8 cellular contexts compared by ENCODE assay signal in genomic region chr14:21455912-21456667, GRCh38. TPM values are rescaled to one million over a fixed set of nuclear protein-coding genes. Genes with fewer than 3 reads are reported as not detected.
DNase-seq lines count a peak whose midpoint lies in the region; ATAC-seq and TF ChIP-seq lines count a peak whose summit lies in the region.

TSS of gene CHD8 (minus strand) at chr14:21456123. CDS start at chr14:21431643, 24,480 bp downstream.

- H3K4me3 ChIP-seq in GM08714 (ENCODE audit: low read length): peak within 1 kb of the TSS; percentile 97
- peak within 1 kb of the TSS; percentile 92 for H3K4me3 ChIP-seq in thoracic aorta

- H3K27ac ChIP-seq in thoracic aorta: peak within 1 kb of the TSS; percentile 94 to 99

- peak in 1 of 3 donors; percentile 2 for TF ChIP-seq CTCF in omental fat pad (IDR thresholded peaks at IDR 0.05)
- TF ChIP-seq CTCF in thoracic aorta (IDR thresholded peaks at IDR 0.05): peak; percentile 38

- peaks cover 9 to 24% of the 10 kb centered on the region in 2 donors for H3K36me3 Mint-ChIP-seq in activated naive CD4-positive, alpha-beta T cell treated with anti-CD3 and anti-CD28 coated beads, Interleukin-2, amount 50 U/mL, for 72 hours

- peaks cover 5% of the 10 kb centered on the region for H3K36me3 ChIP-seq in thoracic aorta

- peak within 1 kb of the TSS; percentile 96 to 98 for H3K27ac Mint-ChIP-seq in activated naive CD4-positive, alpha-beta T cell treated with anti-CD3 and anti-CD28 coated beads, Interleukin-2, amount 50 U/mL, for 72 hours

- peaks cover 11 to 24% of the 10 kb centered on the region in 2 donors for H3K4me1 ChIP-seq in thoracic aorta (ENCODE audit: control insufficient read depth in 1 of 2, low read depth in 2 of 2)

- no peaks in the 10 kb centered on the region for H3K9me3 ChIP-seq in thoracic aorta

- peak; percentile 97 for ATAC-seq in HG02571 (IDR thresholded peaks at IDR 0.05; ENCODE audit: unreplicated experiment)
- ATAC-seq in SK-N-SH treated with all-trans-retinoic acid at 6 μM for 48 hours: peak; percentile 99
- ATAC-seq in activated naive CD4-positive, alpha-beta T cell treated with anti-CD3 and anti-CD28 coated beads, Interleukin-2, amount 50 U/mL, for 72 hours: peak; percentile 98 to 99
- peak; percentile 100 for ATAC-seq in omental fat pad (ENCODE audit: low FRiP score)
- ATAC-seq in thoracic aorta (ENCODE audit: insufficient number of reproducible peaks, low FRiP score, low read depth): peak; percentile 100

- DNase-seq in NCI-H1048 (lab: John Stamatoyannopoulos, UW): peak; percentile 99
- peak; percentile 98 to 99 for DNase-seq in activated naive CD4-positive, alpha-beta T cell treated with anti-CD3 and anti-CD28 coated beads, Interleukin-2, amount 50 U/mL, for 72 hours (ENCODE audit: low spot score in 2 of 2)
- peak; percentile 97 for DNase-seq in glomerular endothelial cell (ENCODE audit: extremely low read depth, low read depth, low spot score)
- peak; percentile 94 for DNase-seq in omental fat pad (ENCODE audit: low spot score)
- DNase-seq in thoracic aorta (ENCODE audit: low spot score): peak; percentile 99

- no peaks in the 10 kb centered on the region for H3K9me3 Mint-ChIP-seq in activated naive CD4-positive, alpha-beta T cell treated with anti-CD3 and anti-CD28 coated beads, Interleukin-2, amount 50 U/mL, for 72 hours

- no peaks in the 10 kb centered on the region for H3K27me3 ChIP-seq in thoracic aorta (replicated peaks; ENCODE audit: insufficient read depth)

TF ChIP-seq in SK-N-SH treated with all-trans-retinoic acid at 6 μM for 48 hours, 23 proteins besides CTCF, POLR2A, EP300 and RAD21:
- TF ChIP-seq TSHZ2 (CRISPR knock-in tag; IDR thresholded peaks at IDR 0.05): 0 out of 2 replicates have a peak, but pooled peaks have one; percentile 14
- no peak for TF ChIP-seq ISL1 (CRISPR knock-in tag; IDR thresholded peaks at IDR 0.05)
TF ChIP-seq in SK-N-SH treated with all-trans-retinoic acid at 6 μM for 48 hours: peak in this region for 1.

RNA-seq across cellular contexts. Expression of gene CHD8, which starts in this region (rescaled TPM):
- 100 to 1,000 TPM; 125 to 126 TPM for total RNA-seq in activated naive CD4-positive, alpha-beta T cell treated with anti-CD3 and anti-CD28 coated beads, Interleukin-2, amount 50 U/mL, for 72 hours
- 49.8 and 69.1 TPM in 2 replicates for total RNA-seq in glomerular endothelial cell
- 10 to 100 TPM; 40.6 to 65.6 (median 54.7) TPM for total RNA-seq in omental fat pad
- 10 to 100 TPM; 50.5 to 77.2 TPM for total RNA-seq in thoracic aorta

Comparison
In these comparisons a context has a peak if more than half of its experiments do, and no peak if none do; other contexts are left out.
1. Peak in every context shown above with its lines: DNase-seq, ATAC-seq, H3K4me3 ChIP-seq and H3K27ac ChIP-seq.